In genomic region chr6:80477591-80478370, GRCh38 we compare ENCODE assay signal across 22 cellular contexts.
A peak's percentile ranks its signal among the peaks of the same experiment; 100 is the strongest.
DNase-seq lines count a peak whose midpoint lies in the region; ATAC-seq, FAIRE-seq and TF ChIP-seq lines count a peak whose summit lies in the region.
"Had no signal": no experiment of that assay in that cellular context is flagged by ENCODE, and none has a peak within 500 bp of the region (broad histone marks: within the 10 kb centered on the region; RNA-seq: fewer than 3 reads in every experiment).

No MANE protein-coding gene starts in this region.

- H3K27ac ChIP-seq in HepG2 (ENCODE audit: extremely low read length, insufficient read depth, low read length) (no peak overlapping the region), right lobe of liver (no peak overlapping the region), hepatocyte (peak overlapping the region; percentile 12), RWPE1 (no peak overlapping the region)
- H3K27ac ChIP-seq: colonic mucosa, psoas muscle, SJCRH30, spleen had no signal

- H3K4me3 ChIP-seq in HepG2 (replicated peaks in 1 of 3; ENCODE audit: insufficient read depth in 1 of 3, low read depth in 2 of 3, low read length in 3 of 3), result no peak overlapping the region
- H3K4me3 ChIP-seq in right lobe of liver, result no peak overlapping the region
- no peak overlapping the region for H3K4me3 ChIP-seq in hepatocyte
- H3K4me3 ChIP-seq: colonic mucosa, psoas muscle, SJCRH30, spleen had no signal

- H3K27me3 Mint-ChIP-seq in WTC11 (ENCODE audit: low read depth), result no peaks in the 10 kb centered on the region
- H3K27me3 Mint-ChIP-seq: activated naive CD8-positive, alpha-beta T cell; brain had no signal

- TF ChIP-seq EP300 in HepG2 (IDR thresholded peaks at IDR 0.05; ENCODE audit: low read depth in 2 of 2, low read length in 2 of 2) (no peak), HepG2 (CRISPR knock-in tag; IDR thresholded peaks at IDR 0.05; ENCODE audit: borderline replicate concordance) (no peak)

- H3K4me2 ChIP-seq in HepG2 (ENCODE audit: low read depth, low read length) (no peak overlapping the region), hepatocyte (no peak overlapping the region)

- H3K4me3 Mint-ChIP-seq in WTC11, result no peak overlapping the region
- H3K4me3 Mint-ChIP-seq: activated naive CD8-positive, alpha-beta T cell; brain; CD14-positive monocyte; nephron progenitor cell had no signal

- no peaks in the 10 kb centered on the region for H3K27me3 ChIP-seq in HepG2 (ENCODE audit: control insufficient read depth in 1 of 2, insufficient read depth in 2 of 2, low read length in 2 of 2)
- H3K27me3 ChIP-seq in right lobe of liver, result no peaks in the 10 kb centered on the region
- H3K27me3 ChIP-seq in hepatocyte, result no peaks in the 10 kb centered on the region
- H3K27me3 ChIP-seq: colonic mucosa, SJCRH30, spleen had no signal

- DNase-seq in HepG2 (ENCODE audit: low spot score), result no peak
- no peak for DNase-seq in right lobe of liver
- DNase-seq in WTC11 (ENCODE audit: low spot score), result no peak
- peak; percentile 11 for DNase-seq in hepatocyte (ENCODE audit: low spot score)
- DNase-seq in RWPE1 (ENCODE audit: low spot score), result no peak
- no peak for DNase-seq in SW480 (ENCODE audit: low spot score)
- no peak for DNase-seq in NCI-H82 treated with DMSO at 0.1 percent for 48 hours (lab: John Stamatoyannopoulos, UW; ENCODE audit: unreplicated experiment)
- no peak for DNase-seq in CD1c-positive myeloid dendritic cell (ENCODE audit: extremely low spot score)
- DNase-seq: colonic mucosa, MM.1S, NCI-H187, NCI-H226, NCI-H82, nephron progenitor cell, psoas muscle, SJCRH30, spleen had no signal

- H2AFZ ChIP-seq in HepG2 (ENCODE audit: low read length) (no peak overlapping the region), hepatocyte (no peak overlapping the region)

- H3K36me3 ChIP-seq in HepG2 (replicated peaks in 1 of 2; ENCODE audit: control insufficient read depth in 1 of 2, insufficient read depth in 2 of 2, low read length in 2 of 2), result no peaks in the 10 kb centered on the region
- H3K36me3 ChIP-seq in right lobe of liver, result no peaks in the 10 kb centered on the region
- no peaks in the 10 kb centered on the region for H3K36me3 ChIP-seq in hepatocyte (replicated peaks; ENCODE audit: insufficient read depth, low read depth)
- H3K36me3 ChIP-seq: colonic mucosa, SJCRH30, spleen had no signal

- TF ChIP-seq CTCF in HepG2 (CRISPR knock-in tag; IDR thresholded peaks at IDR 0.05) (no peak), right lobe of liver (IDR thresholded peaks at IDR 0.05) (no peak), WTC11 (IDR thresholded peaks at IDR 0.05) (no peak), hepatocyte (IDR thresholded peaks at IDR 0.05; ENCODE audit: poor library complexity) (no peak), RWPE1 (conservative IDR thresholded peaks at IDR 0.05; ENCODE audit: low read depth) (no peak)

- H3K9me3 ChIP-seq in HepG2 (ENCODE audit: low read length) (no peaks in the 10 kb centered on the region), right lobe of liver (no peaks in the 10 kb centered on the region), hepatocyte (ENCODE audit: low read depth) (no peaks in the 10 kb centered on the region)
- H3K9me3 ChIP-seq: colonic mucosa, psoas muscle, SJCRH30, spleen had no signal

- H3K9me3 Mint-ChIP-seq in WTC11, result no peaks in the 10 kb centered on the region
- H3K9me3 Mint-ChIP-seq: brain, nephron progenitor cell had no signal

- H3K79me2 ChIP-seq in HepG2 (ENCODE audit: insufficient read depth, low read length), result no peaks in the 10 kb centered on the region
- no peaks in the 10 kb centered on the region for H3K79me2 ChIP-seq in hepatocyte

- H4K20me1 ChIP-seq in HepG2 (ENCODE audit: insufficient read depth, low read length), result no peaks in the 10 kb centered on the region
- H4K20me1 ChIP-seq in hepatocyte (ENCODE audit: insufficient read depth, poor library complexity, severe bottlenecking), result no peaks in the 10 kb centered on the region

- peaks cover 11% of the 10 kb centered on the region for H3K4me1 Mint-ChIP-seq in WTC11
- H3K4me1 Mint-ChIP-seq: CD14-positive monocyte had no signal

- TF ChIP-seq POLR2A in HepG2 (IDR thresholded peaks at IDR 0.05; ENCODE audit: insufficient read depth in 1 of 2, low read depth in 2 of 2, low read length in 2 of 2), result no peak
- TF ChIP-seq POLR2A in right lobe of liver (IDR thresholded peaks at IDR 0.05), result no peak

- ATAC-seq in HepG2, result no peak
- ATAC-seq in right lobe of liver, result no peak
- no peak for ATAC-seq in WTC11
- ATAC-seq: psoas muscle had no signal

- H3K27ac Mint-ChIP-seq in WTC11, result 0 out of 2 replicates have a peak overlapping the region, but pooled peaks have one; percentile 13
- H3K27ac Mint-ChIP-seq: activated naive CD8-positive, alpha-beta T cell; brain; CD14-positive monocyte; nephron progenitor cell had no signal

- BruUV-seq in HepG2 (replicated peaks; lab: Mats Ljungman, UMichigan), result no TSS peak

- H3K4me1 ChIP-seq in HepG2 (ENCODE audit: insufficient read depth, low read length), result peaks cover 7% of the 10 kb centered on the region; the same call in 1 of the 2 replicates
- H3K4me1 ChIP-seq in right lobe of liver, result no peaks in the 10 kb centered on the region
- H3K4me1 ChIP-seq in hepatocyte (ENCODE audit: insufficient read depth), result no peaks in the 10 kb centered on the region
- H3K4me1 ChIP-seq: colonic mucosa, psoas muscle, spleen had no signal

- no peak for FAIRE-seq in HepG2 (lab: Jason Lieb, UNC)
- FAIRE-seq: A204.1, frontal cortex had no signal

- in situ Hi-C loops in HepG2 (cut with HindIII; ENCODE audit: extremely low pct_ligation_motif_present, low pct_unique_long_range_greater_than_20kb), result no loop called here

- H3K36me3 Mint-ChIP-seq in WTC11, result no peaks in the 10 kb centered on the region
- H3K36me3 Mint-ChIP-seq: activated naive CD8-positive, alpha-beta T cell; brain; CD14-positive monocyte had no signal

- no peaks in the 10 kb centered on the region for H3K9me2 ChIP-seq in hepatocyte (replicated peaks; ENCODE audit: insufficient read depth)

- CTCF ChIA-PET in HepG2 (lab: Yijun Ruan, JAX; ENCODE audit: low intra/inter-chr PET ratio, low total read pairs), result no interaction called here
- CTCF ChIA-PET in WTC11 (lab: Charles Lee), result no interaction called here
- CTCF ChIA-PET in RWPE1 (lab: Yijun Ruan, JAX), result interaction anchor here (0.6 kb wide), 1 partner anchor 306 kb away, joined by 3 read pairs; no protein-coding TSS in a partner anchor

- intact Hi-C loops in HepG2 (cut with micrococcal nuclease; ENCODE audit: unreplicated experiment) (loop anchor here (10.0 kb wide), 1 partner anchor 143 kb away; no protein-coding TSS in a partner anchor), right lobe of liver (cut with DNase I) (no loop called here)

- no peak for TF ChIP-seq RAD21 in HepG2 (CRISPR knock-in tag; IDR thresholded peaks at IDR 0.05)

- WGBS in HepG2 (ENCODE audit: low lambda C conversion rate), result 4% methylated on average over 3 of the region's 3 CpGs
- WGBS in right lobe of liver (ENCODE audit: insufficient coverage, low coverage, low lambda C conversion rate, missing lambda C conversion rate), result 44% methylated on average over 3 of the region's 3 CpGs
- 50% methylated on average over 3 of the region's 3 CpGs for WGBS in hepatocyte (ENCODE audit: low lambda C conversion rate, missing lambda C conversion rate)

- POLR2A ChIA-PET in HepG2 (lab: Yijun Ruan, JAX) (no interaction called here), WTC11 (lab: Charles Lee) (no interaction called here), RWPE1 (lab: Yijun Ruan, JAX; ENCODE audit: low non-redundant PET) (no interaction called here)

- H3K9ac ChIP-seq in HepG2 (ENCODE audit: insufficient read depth, low read depth, low read length), result no peak overlapping the region

TF ChIP-seq in HepG2, 621 proteins besides CTCF, POLR2A, EP300 and RAD21 (continues in another document):
- no peak for TF ChIP-seq DZIP1 (CRISPR knock-in tag; IDR thresholded peaks at IDR 0.05)

TF ChIP-seq in WTC11, 78 proteins besides CTCF, POLR2A, EP300 and RAD21:
- no peak for TF ChIP-seq ZBTB21 (CRISPR knock-in tag; IDR thresholded peaks at IDR 0.05; ENCODE audit: borderline replicate concordance)
